In genomic region chr2:62197609-62198236, GRCh38 we compare ENCODE assay signal across 1 cellular context.
TF ChIP-seq lines count a peak whose summit lies in the region.

No MANE protein-coding gene starts in this region.

TF ChIP-seq in GM12878, 131 proteins besides CTCF, POLR2A, EP300 and RAD21 (continued from another document):
- TF ChIP-seq SKIL (IDR thresholded peaks at IDR 0.05; ENCODE audit: low read depth, poor library complexity, severe bottlenecking) (peak; percentile 1), PKNOX1 (IDR thresholded peaks at IDR 0.05) (no peak)
- TF ChIP-seq, protein P1, sequence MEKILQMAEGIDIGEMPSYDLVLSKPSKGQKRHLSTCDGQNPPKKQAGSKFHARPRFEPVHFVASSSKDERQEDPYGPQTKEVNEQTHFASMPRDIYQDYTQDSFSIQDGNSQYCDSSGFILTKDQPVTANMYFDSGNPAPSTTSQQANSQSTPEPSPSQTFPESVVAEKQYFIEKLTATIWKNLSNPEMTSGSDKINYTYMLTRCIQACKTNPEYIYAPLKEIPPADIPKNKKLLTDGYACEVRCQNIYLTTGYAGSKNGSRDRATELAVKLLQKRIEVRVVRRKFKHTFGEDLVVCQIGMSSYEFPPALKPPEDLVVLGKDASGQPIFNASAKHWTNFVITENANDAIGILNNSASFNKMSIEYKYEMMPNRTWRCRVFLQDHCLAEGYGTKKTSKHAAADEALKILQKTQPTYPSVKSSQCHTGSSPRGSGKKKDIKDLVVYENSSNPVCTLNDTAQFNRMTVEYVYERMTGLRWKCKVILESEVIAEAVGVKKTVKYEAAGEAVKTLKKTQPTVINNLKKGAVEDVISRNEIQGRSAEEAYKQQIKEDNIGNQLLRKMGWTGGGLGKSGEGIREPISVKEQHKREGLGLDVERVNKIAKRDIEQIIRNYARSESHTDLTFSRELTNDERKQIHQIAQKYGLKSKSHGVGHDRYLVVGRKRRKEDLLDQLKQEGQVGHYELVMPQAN (conservative IDR thresholded peaks at IDR 0.05): 0 out of 2 replicates have a peak, but pooled peaks have one; percentile 39
TF ChIP-seq in GM12878: peak in this region for 12.
